In genomic region chr2:226847511-226847910, GRCh38 we compare ENCODE assay signal across 1 cellular context.
TF ChIP-seq lines count a peak whose summit lies in the region.

No MANE protein-coding gene starts in this region.

TF ChIP-seq in K562, 482 proteins besides CTCF, POLR2A, EP300 and RAD21:
- peak; percentile 50; the same call in 1 of the 2 replicates for TF ChIP-seq ZNF592 (IDR thresholded peaks at IDR 0.05)
- TF ChIP-seq NFE2 (IDR thresholded peaks at IDR 0.05; ENCODE audit: low read depth) = 0 out of 2 replicates have a peak, but pooled peaks have one; percentile 6
- no peak for TF ChIP-seq ZNF395 (CRISPR knock-in tag; IDR thresholded peaks at IDR 0.05)
- TF ChIP-seq ZFP91 (CRISPR knock-in tag; IDR thresholded peaks at IDR 0.05) = no peak
- no peak for TF ChIP-seq ZBTB12 (CRISPR knock-in tag; IDR thresholded peaks at IDR 0.05)
- 0 out of 2 replicates have a peak, but pooled peaks have one; percentile 37 for TF ChIP-seq CREB3 (tag; conservative IDR thresholded peaks at IDR 0.05; ENCODE audit: low read depth)
- TF ChIP-seq ZBTB26 (CRISPR knock-in tag; IDR thresholded peaks at IDR 0.05) = no peak
- no peak for TF ChIP-seq NCOA1 (IDR thresholded peaks at IDR 0.05; ENCODE audit: low read depth)
